8 cellular contexts compared by ENCODE assay signal in genomic region chr3:63968612-63969350, GRCh38. TPM values are rescaled to one million over a fixed set of nuclear protein-coding genes. Genes with fewer than 3 reads are reported as not detected.
DNase-seq lines count a peak whose midpoint lies in the region; ATAC-seq, FAIRE-seq and TF ChIP-seq lines count a peak whose summit lies in the region.

No MANE protein-coding gene starts in this region.

- POLR2A ChIA-PET in A673 (lab: Charles Lee; ENCODE audit: low non-redundant PET), result no interaction called here

- peaks cover 90% of the 10 kb centered on the region for H3K4me1 Mint-ChIP-seq in activated naive CD4-positive, alpha-beta T cell treated with anti-CD3 and anti-CD28 coated beads, Interleukin-2, amount 50 U/mL, for 24 hours
- H3K4me1 Mint-ChIP-seq in central memory CD8-positive, alpha-beta T cell, result peaks cover 86% of the 10 kb centered on the region

- H3K27ac ChIP-seq in pancreas (peak overlapping the region; percentile 33 to 90 (median 84)), A673 (ENCODE audit: low read depth, low read length, poor library complexity, severe bottlenecking) (no peak overlapping the region)

- H3K4me3 Mint-ChIP-seq in activated naive CD4-positive, alpha-beta T cell treated with anti-CD3 and anti-CD28 coated beads, Interleukin-2, amount 50 U/mL, for 24 hours, result peak overlapping the region; percentile 93
- H3K4me3 Mint-ChIP-seq in central memory CD8-positive, alpha-beta T cell, result peak overlapping the region; percentile 94

- H3K9me3 ChIP-seq in pancreas, result no peaks in the 10 kb centered on the region
- H3K9me3 ChIP-seq in A673 (ENCODE audit: low read depth, low read length, poor library complexity, severe bottlenecking), result no peaks in the 10 kb centered on the region

- FAIRE-seq in pancreas (lab: Jason Lieb, UNC), result no peak

- ATAC-seq in HG03354 (IDR thresholded peaks at IDR 0.05; ENCODE audit: poor library complexity, severe bottlenecking, unreplicated experiment) (peak; percentile 36), pancreas (no peak)
- ATAC-seq in central memory CD8-positive, alpha-beta T cell (replicated peaks; ENCODE audit: extremely low read depth, poor library complexity, severe bottlenecking), result peak; percentile 22

- no peaks in the 10 kb centered on the region for H3K27me3 Mint-ChIP-seq in activated naive CD4-positive, alpha-beta T cell treated with anti-CD3 and anti-CD28 coated beads, Interleukin-2, amount 50 U/mL, for 24 hours
- H3K27me3 Mint-ChIP-seq in central memory CD8-positive, alpha-beta T cell, result no peaks in the 10 kb centered on the region

- H3K4me3 ChIP-seq in pancreas (peak overlapping the region in 3 of 4 donors; percentile 19 to 41 (median 27)), A673 (ENCODE audit: low read depth, low read length, poor library complexity, severe bottlenecking) (no peak overlapping the region)

- WGBS in pancreas, 2 donors, result 7 to 11% methylated on average over 3 of the region's 3 CpGs

- BruUV-seq in A673 (replicated peaks; lab: Mats Ljungman, UMichigan), result no TSS peak

- DNase-seq in activated naive CD4-positive, alpha-beta T cell treated with anti-CD3 and anti-CD28 coated beads, Interleukin-2, amount 50 U/mL, for 16 hours, result no peak
- DNase-seq in central memory CD8-positive, alpha-beta T cell (ENCODE audit: low spot score in 2 of 2), result peak in 1 of 2 donors; percentile 20
- no peak for DNase-seq in pancreas
- no peak for DNase-seq in NCI-H510A (lab: John Stamatoyannopoulos, UW)
- no peak for DNase-seq in A673 (ENCODE audit: low spot score)
- no peak for DNase-seq in ureter (ENCODE audit: low spot score)

- no peaks in the 10 kb centered on the region for H3K36me3 ChIP-seq in pancreas
- H3K36me3 ChIP-seq in A673 (ENCODE audit: insufficient read depth, low read length, poor library complexity, severe bottlenecking), result no peaks in the 10 kb centered on the region

- no peaks in the 10 kb centered on the region for H3K9me3 Mint-ChIP-seq in activated naive CD4-positive, alpha-beta T cell treated with anti-CD3 and anti-CD28 coated beads, Interleukin-2, amount 50 U/mL, for 24 hours
- no peaks in the 10 kb centered on the region for H3K9me3 Mint-ChIP-seq in central memory CD8-positive, alpha-beta T cell

- TF ChIP-seq CTCF in pancreas (IDR thresholded peaks at IDR 0.05), result no peak
- no peak for TF ChIP-seq CTCF in A673 (conservative IDR thresholded peaks at IDR 0.05; ENCODE audit: low read depth, low read length)

- CTCF ChIA-PET in A673 (lab: Charles Lee), result no interaction called here

- H3K27ac Mint-ChIP-seq in activated naive CD4-positive, alpha-beta T cell treated with anti-CD3 and anti-CD28 coated beads, Interleukin-2, amount 50 U/mL, for 24 hours, result peak overlapping the region; percentile 95
- H3K27ac Mint-ChIP-seq in central memory CD8-positive, alpha-beta T cell (ENCODE audit: low read depth), result peak overlapping the region; percentile 97

- H3K4me1 ChIP-seq in pancreas, result peaks cover 41 to 92% (median 83%) of the 10 kb centered on the region in 3 donors
- H3K4me1 ChIP-seq in A673 (ENCODE audit: insufficient read depth, low read length, poor library complexity, severe bottlenecking), result peaks cover 22% of the 10 kb centered on the region

- H3K36me3 Mint-ChIP-seq in activated naive CD4-positive, alpha-beta T cell treated with anti-CD3 and anti-CD28 coated beads, Interleukin-2, amount 50 U/mL, for 24 hours, result peaks cover 4% of the 10 kb centered on the region
- H3K36me3 Mint-ChIP-seq in central memory CD8-positive, alpha-beta T cell (ENCODE audit: insufficient read depth), result peaks cover 31% of the 10 kb centered on the region

- H3K27me3 ChIP-seq in pancreas, result no peaks in the 10 kb centered on the region
- H3K27me3 ChIP-seq in A673 (replicated peaks; ENCODE audit: insufficient read depth, low read depth, low read length, poor library complexity), result no peaks in the 10 kb centered on the region

- intact Hi-C loops in pancreas (cut with DNase I) (no loop called here), A673 (cut with micrococcal nuclease; ENCODE audit: unreplicated experiment) (no loop called here)

RNA-seq across cellular contexts. Expression of gene PSMD6, which starts 54.5 kb away (rescaled TPM):
- total RNA-seq in pancreas, result 100 to 1,000 TPM in 4 of 6 donors, 10 to 100 TPM in 2; 73.7 to 220 (median 134) TPM
- polyA plus RNA-seq in pancreas, result 100 to 1,000 TPM; 103 to 106 TPM
- total RNA-seq in A673 (2021), result 65.3 and 66.5 TPM in 2 replicates
- 69.6 TPM for total RNA-seq in ureter

RNA-seq across cellular contexts. Expression of gene SCAANT1, which starts 56.6 kb away (rescaled TPM):
- total RNA-seq in pancreas (not detected), A673 (2021) (not detected in 2 replicates), ureter (not detected)
- not detected for polyA plus RNA-seq in pancreas

Comparison
In these comparisons a context has a peak if more than half of its experiments do, and no peak if none do; other contexts are left out.
1. ATAC-seq: peak in HG03354 (single experiment) and central memory CD8-positive, alpha-beta T cell (single experiment); none in pancreas (0 of 4).